ENCODE assay signal across 10 cellular contexts in the genomic region with DNA sequence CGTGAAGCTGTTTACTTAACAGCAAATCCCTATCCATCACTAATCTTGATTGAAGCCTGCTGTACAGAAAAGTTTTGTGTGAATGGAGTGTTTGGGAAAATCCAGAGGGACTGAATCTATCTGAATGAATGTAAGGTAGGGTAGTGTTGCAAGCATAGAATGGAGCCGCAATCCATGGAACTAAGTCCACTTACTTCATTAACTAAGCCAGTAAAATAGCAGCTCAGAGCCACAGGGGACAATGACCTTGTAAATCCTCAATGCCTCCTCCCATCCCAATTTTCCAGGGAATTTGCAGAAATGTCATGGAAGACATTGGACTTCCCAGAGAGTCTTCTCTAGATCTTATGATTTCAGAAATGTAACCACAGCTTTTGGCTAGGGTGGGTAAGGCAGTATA. TPM values are rescaled to one million over a fixed set of nuclear protein-coding genes. Genes with fewer than 3 reads are reported as not detected.
"Had no signal": no experiment of that assay in that cellular context is flagged by ENCODE, and none has a peak within 500 bp of the region (broad histone marks: within the 10 kb centered on the region; RNA-seq: fewer than 3 reads in every experiment).

No MANE protein-coding gene starts in this region.

- H3K27ac ChIP-seq: GM23248, HL-60 had no signal

- H3K36me3 ChIP-seq: HAP-1 had no signal

- H3K4me3 ChIP-seq: GM23248, HAP-1 had no signal

- DNase-seq: GM23248, GOT3, H7, HFFc6, IMR-90 had no signal

- H3K4me1 ChIP-seq: HAP-1 had no signal

- H3K4me3 Mint-ChIP-seq: HFFc6 had no signal

- ATAC-seq: HCT116 had no signal

- H3K9ac ChIP-seq: GM23248 had no signal

- H3K27ac Mint-ChIP-seq: HFFc6 had no signal

RNA-seq across cellular contexts. Expression of a gene that starts 15.2 kb away (rescaled TPM):
- total RNA-seq: GM23248, H4, H7, HFFc6, HT1080, IMR-90 had no signal
- polyA plus RNA-seq: GM23248, IMR-90 had no signal
